ENCODE assay signal across 9 cellular contexts in genomic region chr9:94996638-94997037, GRCh38.
DNase-seq lines count a peak whose midpoint lies in the region; ATAC-seq and TF ChIP-seq lines count a peak whose summit lies in the region.
"Had no signal": no experiment of that assay in that cellular context is flagged by ENCODE, and none has a peak within 500 bp of the region (broad histone marks: within the 10 kb centered on the region; RNA-seq: fewer than 3 reads in every experiment).

No MANE protein-coding gene starts in this region.

- 0 out of 2 replicates have a peak overlapping the region, but pooled peaks have one; percentile 10 for H3K9ac ChIP-seq in iPS-20b (ENCODE audit: low read depth, low read length)

- WGBS in psoas muscle, 3 donors, result 52 to 69% (median 68%) methylated on average over 1 of the region's 1 CpG

- H3K4me3 ChIP-seq in iPS-20b (ENCODE audit: low read length) (no peak overlapping the region), psoas muscle (no peak overlapping the region), uterus (no peak overlapping the region)

- H3K4me1 ChIP-seq in iPS-20b (ENCODE audit: insufficient read depth, low read length), result peaks cover 13% of the 10 kb centered on the region
- peaks cover 13% of the 10 kb centered on the region for H3K4me1 ChIP-seq in psoas muscle
- peaks cover 0 to 16% of the 10 kb centered on the region in 2 donors for H3K4me1 ChIP-seq in uterus

- TF ChIP-seq POLR2A in uterus (IDR thresholded peaks at IDR 0.05), result no peak

- H3K36me3 ChIP-seq in iPS-20b (ENCODE audit: insufficient read depth, low read depth, low read length) (no peaks in the 10 kb centered on the region), psoas muscle (ENCODE audit: insufficient read depth in 1 of 2, low read depth in 1 of 2) (no peaks in the 10 kb centered on the region), uterus (no peaks in the 10 kb centered on the region)

- H3K27ac ChIP-seq in cingulate gyrus (ENCODE audit: low read depth, low read length) (peak overlapping the region; percentile 85), iPS-20b (ENCODE audit: low read length) (no peak overlapping the region), psoas muscle (peak overlapping the region; percentile 27), uterus (peak overlapping the region; percentile 100)

- ATAC-seq in psoas muscle (peak in 1 of 4 donors; percentile 34), HG02840 (IDR thresholded peaks at IDR 0.05; ENCODE audit: low FRiP score, unreplicated experiment) (no peak)

- TF ChIP-seq CTCF in psoas muscle (IDR thresholded peaks at IDR 0.05) (no peak), uterus (IDR thresholded peaks at IDR 0.05) (no peak)

- H3K27me3 ChIP-seq in iPS-20b (ENCODE audit: insufficient read depth, low read length) (no peaks in the 10 kb centered on the region), psoas muscle (ENCODE audit: insufficient read depth in 3 of 3, low read length in 2 of 3) (no peaks in the 10 kb centered on the region), uterus (no peaks in the 10 kb centered on the region)

- intact Hi-C loops in psoas muscle (cut with DNase I), result loop anchor here in 1 of 2 donors (5.0 kb wide), 1 partner anchor 44 kb away; no protein-coding TSS in a partner anchor
- intact Hi-C loops in uterus (cut with DNase I; ENCODE audit: low total_unique reads), result no loop called here

- H3K9me3 ChIP-seq in iPS-20b (ENCODE audit: insufficient read depth, low read depth, low read length) (no peaks in the 10 kb centered on the region), psoas muscle (no peaks in the 10 kb centered on the region), uterus (no peaks in the 10 kb centered on the region)

- DNase-seq in psoas muscle (no peak), uterus (no peak), NCI-H2107 (lab: John Stamatoyannopoulos, UW) (no peak), SIG-M5 (lab: John Stamatoyannopoulos, UW) (no peak)
- DNase-seq: CD4-positive, alpha-beta T cell; glutamatergic neuron had no signal
